In genomic region chr15:93274276-93274675, GRCh38 we compare ENCODE assay signal across 20 cellular contexts.
DNase-seq lines count a peak whose midpoint lies in the region; ATAC-seq and TF ChIP-seq lines count a peak whose summit lies in the region.
"Had no signal": no experiment of that assay in that cellular context is flagged by ENCODE, and none has a peak within 500 bp of the region (broad histone marks: within the 10 kb centered on the region; RNA-seq: fewer than 3 reads in every experiment).

No MANE protein-coding gene starts in this region.

- peak; percentile 1 for DNase-seq in NCI-H748 (lab: John Stamatoyannopoulos, UW; ENCODE audit: unreplicated experiment)
- no peak for DNase-seq in NCI-H748 treated with DMSO at 0.1 percent for 48 hours (lab: John Stamatoyannopoulos, UW)
- peak; percentile 15 for DNase-seq in NT2/D1 (ENCODE audit: low read depth, low spot score)
- peak; percentile 83 for DNase-seq in neural progenitor cell (ENCODE audit: low spot score)
- DNase-seq in activated CD4-positive, alpha-beta T cell treated with anti-CD3 and anti-CD28 coated beads for 36 hours = no peak
- no peak for DNase-seq in NCI-H2107 (lab: John Stamatoyannopoulos, UW)
- no peak for DNase-seq in NCI-H2107 treated with DMSO at 0.1 percent for 48 hours (lab: John Stamatoyannopoulos, UW; ENCODE audit: unreplicated experiment)
- DNase-seq: DMS 273 treated with DMSO at 0.1 percent for 48 hours, KG1, NCI-H1105 treated with DMSO at 0.1 percent for 48 hours, NCI-H1694, NCI-H2171, NCI-H774, PC-3, RPMI8226, SHP77 treated with DMSO at 0.1 percent for 48 hours had no signal

- no peak overlapping the region for H3K4me3 Mint-ChIP-seq in neural progenitor cell
- no peak overlapping the region for H3K4me3 Mint-ChIP-seq in activated CD4-positive, alpha-beta T cell treated with anti-CD3 and anti-CD28 coated beads for 36 hours
- H3K4me3 Mint-ChIP-seq: CD14-positive monocyte had no signal

- peaks cover 44% of the 10 kb centered on the region for H3F3A ChIP-seq in neural progenitor cell (ENCODE audit: low read depth)

- H3K9me3 ChIP-seq in NT2/D1 (ENCODE audit: insufficient read depth, low read length) (peaks cover 39% of the 10 kb centered on the region), iPS-18a (ENCODE audit: control insufficient read depth, low read depth, low read length) (no peaks in the 10 kb centered on the region), neural progenitor cell (ENCODE audit: low read depth) (no peaks in the 10 kb centered on the region)

- H3K27me3 ChIP-seq in NT2/D1 (ENCODE audit: insufficient read depth, insufficient read length) (no peaks in the 10 kb centered on the region), iPS-18a (ENCODE audit: control insufficient read depth, insufficient read depth, low read length) (no peaks in the 10 kb centered on the region), neural progenitor cell (no peaks in the 10 kb centered on the region)

- H2AFZ ChIP-seq in neural progenitor cell (replicated peaks) = no peak overlapping the region

- H4K20me1 ChIP-seq in neural progenitor cell (ENCODE audit: low read depth) = no peaks in the 10 kb centered on the region

- no peaks in the 10 kb centered on the region for H3K36me3 ChIP-seq in NT2/D1 (ENCODE audit: insufficient read depth, insufficient read length, low read length)
- no peaks in the 10 kb centered on the region for H3K36me3 ChIP-seq in iPS-18a (ENCODE audit: control insufficient read depth, low read depth, low read length)
- no peaks in the 10 kb centered on the region for H3K36me3 ChIP-seq in neural progenitor cell

- no peaks in the 10 kb centered on the region for H3K79me2 ChIP-seq in neural progenitor cell (ENCODE audit: low read depth)

- peaks cover 4% of the 10 kb centered on the region for H3K36me3 Mint-ChIP-seq in neural progenitor cell
- peaks cover 2% of the 10 kb centered on the region for H3K36me3 Mint-ChIP-seq in activated CD4-positive, alpha-beta T cell treated with anti-CD3 and anti-CD28 coated beads for 36 hours (ENCODE audit: low read depth)

- H3K4me1 Mint-ChIP-seq in neural progenitor cell = peaks cover 62% of the 10 kb centered on the region
- no peaks in the 10 kb centered on the region for H3K4me1 Mint-ChIP-seq in activated CD4-positive, alpha-beta T cell treated with anti-CD3 and anti-CD28 coated beads for 36 hours

- H3K4me3 ChIP-seq in NT2/D1 (ENCODE audit: insufficient read length, low read depth) (no peak overlapping the region), iPS-18a (ENCODE audit: low read length) (no peak overlapping the region), neural progenitor cell (no peak overlapping the region)

- ATAC-seq in activated CD4-positive, alpha-beta T cell treated with anti-CD3 and anti-CD28 coated beads for 36 hours = no peak
- ATAC-seq: PC-3, SK-N-SH treated with all-trans-retinoic acid at 6 μM for 48 hours had no signal

- H3K27ac Mint-ChIP-seq in neural progenitor cell = peak overlapping the region; percentile 38
- H3K27ac Mint-ChIP-seq in activated CD4-positive, alpha-beta T cell treated with anti-CD3 and anti-CD28 coated beads for 36 hours = no peak overlapping the region
- H3K27ac Mint-ChIP-seq: CD14-positive monocyte had no signal

- H3K4me1 ChIP-seq in NT2/D1 (ENCODE audit: insufficient read depth, insufficient read length) (no peaks in the 10 kb centered on the region), iPS-18a (ENCODE audit: control insufficient read depth, low read depth, low read length) (peaks cover 37% of the 10 kb centered on the region), neural progenitor cell (peaks cover 51% of the 10 kb centered on the region)

- POLR2A ChIA-PET in activated CD4-positive, alpha-beta T cell treated with anti-CD3 and anti-CD28 coated beads for 36 hours (lab: Charles Lee) = no interaction called here

- peak overlapping the region; percentile 55 for H3K4me2 ChIP-seq in neural progenitor cell

- H3K27ac ChIP-seq in iPS-18a (ENCODE audit: low read length) (no peak overlapping the region), neural progenitor cell (peak overlapping the region; percentile 80)
- H3K27ac ChIP-seq: 22Rv1 had no signal

- no peak for TF ChIP-seq CTCF in neural progenitor cell (IDR thresholded peaks at IDR 0.05)

- intact Hi-C loops in activated CD4-positive, alpha-beta T cell treated with anti-CD3 and anti-CD28 coated beads for 36 hours (cut with DNase I, micrococcal nuclease) = no loop called here

- H3K27me3 Mint-ChIP-seq in neural progenitor cell (ENCODE audit: insufficient read depth, low read depth) = peaks cover 9% of the 10 kb centered on the region
- H3K27me3 Mint-ChIP-seq in activated CD4-positive, alpha-beta T cell treated with anti-CD3 and anti-CD28 coated beads for 36 hours = no peaks in the 10 kb centered on the region

- H3K9me3 Mint-ChIP-seq in neural progenitor cell = peaks cover 41% of the 10 kb centered on the region
- peaks cover 8% of the 10 kb centered on the region for H3K9me3 Mint-ChIP-seq in activated CD4-positive, alpha-beta T cell treated with anti-CD3 and anti-CD28 coated beads for 36 hours (ENCODE audit: low read depth)

- CTCF ChIA-PET in activated CD4-positive, alpha-beta T cell treated with anti-CD3 and anti-CD28 coated beads for 36 hours (lab: Charles Lee) = no interaction called here

- H3K9ac ChIP-seq in NT2/D1 (ENCODE audit: insufficient read length, low read depth) = no peak overlapping the region
- peak overlapping the region; percentile 1 for H3K9ac ChIP-seq in iPS-18a (ENCODE audit: low read length)
- no peak overlapping the region for H3K9ac ChIP-seq in neural progenitor cell

Comparison
In these comparisons a context has a peak if more than half of its experiments do, and no peak if none do; other contexts are left out.
1. DNase-seq: peak in NCI-H748 (single experiment), NT2/D1 (single experiment) and neural progenitor cell (single experiment); none in NCI-H748 treated with DMSO at 0.1 percent for 48 hours (single experiment), activated CD4-positive, alpha-beta T cell treated with anti-CD3 and anti-CD28 coated beads for 36 hours (single experiment), NCI-H2107 (single experiment) and NCI-H2107 treated with DMSO at 0.1 percent for 48 hours (single experiment).